Comparison of ENCODE assay signal across 27 cellular contexts in the genomic region with DNA sequence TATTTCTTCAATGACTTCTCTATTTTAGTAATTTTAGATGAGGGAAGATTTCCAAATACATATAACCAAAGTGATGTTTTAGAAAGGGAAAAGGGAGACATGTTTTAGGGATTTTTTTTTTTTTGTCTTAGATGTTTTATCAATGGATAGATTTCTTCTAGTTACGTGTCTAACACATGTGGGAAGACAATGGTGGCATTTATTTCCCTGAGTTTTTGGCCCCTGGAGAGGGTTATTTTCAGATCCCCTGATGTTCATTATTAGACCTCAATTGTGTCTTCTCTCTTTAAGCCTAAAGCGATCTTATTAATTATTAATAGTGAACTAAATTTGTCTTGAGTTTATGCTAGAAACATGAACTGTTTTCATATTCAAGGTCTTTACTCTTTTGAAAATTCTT.
"Had no signal": no experiment of that assay in that cellular context is flagged by ENCODE, and none has a peak within 500 bp of the region (broad histone marks: within the 10 kb centered on the region; RNA-seq: fewer than 3 reads in every experiment).

No MANE protein-coding gene starts in this region.

- H3K27me3 Mint-ChIP-seq: naive B cell; stimulated activated naive B cell treated with anti-CD40 and anti-IgM and Interleukin-4, amounts not matched to agents 10 μg/mL and 1 μg/mL and 100 μg/mL, for 72 hours had no signal

- H3K27ac ChIP-seq: left ventricle myocardium inferior, pancreas, prostate gland, skin epidermis, suprapubic skin, thoracic aorta, tibial artery, upper lobe of right lung had no signal

- H3K27me3 ChIP-seq: pancreas, stomach, suprapubic skin, tibial artery, upper lobe of right lung had no signal

- DNase-seq: islet precursor cell; left ventricle myocardium inferior; mesendoderm; naive B cell; natural killer cell; nucleus accumbens; pancreas; posterior cingulate gyrus; retina; right cardiac atrium; stimulated activated CD4-positive, alpha-beta T cell treated with anti-CD3 and anti-CD28 coated beads, Interleukin-12 subunit alpha, Interleukin-12 subunit beta, amount 100 ng/mL, for 4 hours; stimulated activated CD4-positive, alpha-beta T cell treated with anti-CD3 and anti-CD28 coated beads, Interleukin-15, amount 100 ng/mL, for 24 hours; stimulated activated CD4-positive, alpha-beta T cell treated with anti-CD3 and anti-CD28 coated beads, Interleukin-2, amount 100 ng/mL, for 24 hours; stimulated activated CD4-positive, alpha-beta T cell treated with anti-CD3 and anti-CD28 coated beads, Interleukin-4, amount 100 ng/mL, for 1 hour; stimulated activated naive B cell treated with anti-CD40 and anti-IgM and Interleukin-4, amounts not matched to agents 10 μg/mL and 1 μg/mL and 100 μg/mL, for 72 hours; stimulated activated naive CD8-positive, alpha-beta T cell treated with anti-CD3 and anti-CD28 coated beads, Interleukin-15, Interleukin-2, amounts not matched to agents 100 U/mL and 50 U/mL, for 24 hours; stomach; tibial artery; trophoblast cell; upper lobe of right lung had no signal

- H3K9me3 Mint-ChIP-seq: naive B cell; natural killer cell; stimulated activated naive B cell treated with anti-CD40 and anti-IgM and Interleukin-4, amounts not matched to agents 10 μg/mL and 1 μg/mL and 100 μg/mL, for 72 hours had no signal

- H3K27ac Mint-ChIP-seq: mesothelial cell of epicardium; natural killer cell; stimulated activated naive B cell treated with anti-CD40 and anti-IgM and Interleukin-4, amounts not matched to agents 10 μg/mL and 1 μg/mL and 100 μg/mL, for 72 hours had no signal

- H3K36me3 ChIP-seq: prostate gland had no signal

- H3K4me1 Mint-ChIP-seq: mesothelial cell of epicardium; naive B cell; natural killer cell; stimulated activated naive B cell treated with anti-CD40 and anti-IgM and Interleukin-4, amounts not matched to agents 10 μg/mL and 1 μg/mL and 100 μg/mL, for 72 hours had no signal

- H3K4me1 ChIP-seq: left ventricle myocardium inferior, pancreas, prostate gland, suprapubic skin, tibial artery, upper lobe of right lung had no signal

- ATAC-seq: natural killer cell; pancreas; right cardiac atrium; sciatic nerve; stimulated activated naive B cell treated with anti-CD40 and anti-IgM and Interleukin-4, amounts not matched to agents 10 μg/mL and 1 μg/mL and 100 μg/mL, for 72 hours; stimulated activated naive CD8-positive, alpha-beta T cell treated with anti-CD3 and anti-CD28 coated beads, Interleukin-15, Interleukin-2, amounts not matched to agents 100 U/mL and 50 U/mL, for 24 hours; upper lobe of right lung had no signal

- H3K9me3 ChIP-seq: left ventricle myocardium inferior, pancreas, prostate gland, stomach, suprapubic skin, thoracic aorta, tibial artery, upper lobe of right lung had no signal

- H3K4me3 Mint-ChIP-seq: mesothelial cell of epicardium; naive B cell; natural killer cell; stimulated activated naive B cell treated with anti-CD40 and anti-IgM and Interleukin-4, amounts not matched to agents 10 μg/mL and 1 μg/mL and 100 μg/mL, for 72 hours had no signal

- H3K4me3 ChIP-seq: left ventricle myocardium inferior, lung, pancreas, prostate gland, skin epidermis, stomach, suprapubic skin, thoracic aorta, tibial artery, upper lobe of right lung had no signal
